15 cellular contexts compared by ENCODE assay signal in the genomic region with DNA sequence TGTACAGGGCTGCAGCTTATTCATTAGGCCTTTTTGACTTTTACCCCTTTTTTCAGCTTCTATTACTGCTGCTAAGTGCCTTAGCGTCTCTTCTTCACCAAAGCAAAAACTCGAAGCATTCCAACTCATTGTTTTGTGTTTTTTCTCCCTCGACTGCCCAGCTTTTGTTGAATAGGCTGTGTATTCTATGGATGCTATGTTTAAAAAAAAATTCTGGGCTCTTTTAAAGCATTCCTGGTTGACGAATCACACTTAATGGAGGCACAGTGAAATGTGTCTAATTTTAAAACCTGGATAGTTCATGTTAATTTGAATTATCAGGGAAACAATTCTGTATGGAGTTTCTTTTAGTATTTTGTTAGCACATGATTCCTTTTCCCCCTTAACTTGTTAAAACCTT. TPM values are rescaled to one million over a fixed set of nuclear protein-coding genes. Genes with fewer than 3 reads are reported as not detected.
DNase-seq lines count a peak whose midpoint lies in the region; ATAC-seq and TF ChIP-seq lines count a peak whose summit lies in the region.
"Had no signal": no experiment of that assay in that cellular context is flagged by ENCODE, and none has a peak within 500 bp of the region (broad histone marks: within the 10 kb centered on the region; RNA-seq: fewer than 3 reads in every experiment).

No MANE protein-coding gene starts in this region.

- peaks cover 100% of the 10 kb centered on the region for H3K79me2 ChIP-seq in Karpas-422 (ENCODE audit: low read length)

- H3K4me1 Mint-ChIP-seq in CD4-positive, CD25-positive, alpha-beta regulatory T cell = peaks cover 33 to 52% (median 46%) of the 10 kb centered on the region in 4 donors
- peaks cover 34% of the 10 kb centered on the region for H3K4me1 Mint-ChIP-seq in mesothelial cell of epicardium
- H3K4me1 Mint-ChIP-seq in CD8-positive, alpha-beta T cell (ENCODE audit: low read depth) = peaks cover 46% of the 10 kb centered on the region

- no peak overlapping the region for H3K4me3 Mint-ChIP-seq in CD4-positive, CD25-positive, alpha-beta regulatory T cell
- H3K4me3 Mint-ChIP-seq in mesothelial cell of epicardium = no peak overlapping the region
- H3K4me3 Mint-ChIP-seq in CD8-positive, alpha-beta T cell = no peak overlapping the region
- H3K4me3 Mint-ChIP-seq: activated B cell treated with CpG ODN at 0.5 μM for 24 hours; activated naive CD8-positive, alpha-beta T cell treated with anti-CD3 and anti-CD28 coated beads, Interleukin-2, amount 50 U/mL, for 24 hours; stimulated activated memory B cell treated with anti-CD40 and anti-IgM and Interleukin-4, amounts not matched to agents 10 μg/mL and 1 μg/mL and 100 μg/mL, for 72 hours had no signal

- H3K4me2 ChIP-seq in Karpas-422 (ENCODE audit: low read depth, low read length, poor library complexity, severe bottlenecking) = no peak overlapping the region
- H3K4me2 ChIP-seq: BLaER1 had no signal

- CTCF ChIA-PET in CD8-positive, alpha-beta T cell (lab: Charles Lee) = no interaction called here

- no peaks in the 10 kb centered on the region for H3K27me3 Mint-ChIP-seq in CD4-positive, CD25-positive, alpha-beta regulatory T cell
- H3K27me3 Mint-ChIP-seq in mesothelial cell of epicardium (ENCODE audit: low read depth) = no peaks in the 10 kb centered on the region
- no peaks in the 10 kb centered on the region for H3K27me3 Mint-ChIP-seq in CD8-positive, alpha-beta T cell (ENCODE audit: low read depth)
- H3K27me3 Mint-ChIP-seq: activated B cell treated with CpG ODN at 0.5 μM for 24 hours; activated naive CD8-positive, alpha-beta T cell treated with anti-CD3 and anti-CD28 coated beads, Interleukin-2, amount 50 U/mL, for 24 hours; stimulated activated memory B cell treated with anti-CD40 and anti-IgM and Interleukin-4, amounts not matched to agents 10 μg/mL and 1 μg/mL and 100 μg/mL, for 72 hours had no signal

- intact Hi-C loops in CD8-positive, alpha-beta T cell (cut with DNase I, micrococcal nuclease) = no loop called here

- no peak overlapping the region for H2AFZ ChIP-seq in Karpas-422 (ENCODE audit: low read length)

- POLR2A ChIA-PET in CD8-positive, alpha-beta T cell (lab: Charles Lee) = no interaction called here

- TF ChIP-seq CTCF in choroid plexus epithelial cell (conservative IDR thresholded peaks at IDR 0.05; ENCODE audit: low read depth, low read length) (no peak), mesothelial cell of epicardium (IDR thresholded peaks at IDR 0.05; ENCODE audit: unreplicated experiment) (no peak)
- no peak for TF ChIP-seq CTCF in CD8-positive, alpha-beta T cell (IDR thresholded peaks at IDR 0.05)

- H3K27ac ChIP-seq in CD4-positive, CD25-positive, alpha-beta regulatory T cell (ENCODE audit: insufficient read depth, low read length, poor library complexity, severe bottlenecking) = no peak overlapping the region
- H3K27ac ChIP-seq in CD8-positive, alpha-beta T cell (ENCODE audit: low read depth, low read length) = no peak overlapping the region
- H3K27ac ChIP-seq in Karpas-422 (ENCODE audit: low read length) = no peak overlapping the region
- H3K27ac ChIP-seq: BLaER1 had no signal

- peaks cover 24% of the 10 kb centered on the region for H3K36me3 Mint-ChIP-seq in CD4-positive, CD25-positive, alpha-beta regulatory T cell
- H3K36me3 Mint-ChIP-seq in mesothelial cell of epicardium = peaks cover 12% of the 10 kb centered on the region
- peaks cover 30% of the 10 kb centered on the region for H3K36me3 Mint-ChIP-seq in CD8-positive, alpha-beta T cell

- no peak overlapping the region for H3K9ac ChIP-seq in Karpas-422 (ENCODE audit: low read length)
- H3K9ac ChIP-seq: BLaER1 had no signal

- ATAC-seq in CD4-positive, CD25-positive, alpha-beta regulatory T cell (ENCODE audit: low read depth in 2 of 2) = no peak
- no peak for ATAC-seq in CD8-positive, alpha-beta T cell
- ATAC-seq: activated naive CD8-positive, alpha-beta T cell treated with anti-CD3 and anti-CD28 coated beads, Interleukin-2, amount 50 U/mL, for 24 hours; stimulated activated memory B cell treated with anti-CD40 and anti-IgM and Interleukin-4, amounts not matched to agents 10 μg/mL and 1 μg/mL and 100 μg/mL, for 72 hours had no signal

- peak overlapping the region in 2 of 3 donors; percentile 3 to 72 for H3K27ac Mint-ChIP-seq in CD4-positive, CD25-positive, alpha-beta regulatory T cell
- H3K27ac Mint-ChIP-seq in mesothelial cell of epicardium = peak overlapping the region; percentile 88
- H3K27ac Mint-ChIP-seq in CD8-positive, alpha-beta T cell = no peak overlapping the region
- H3K27ac Mint-ChIP-seq: activated B cell treated with CpG ODN at 0.5 μM for 24 hours; activated naive CD8-positive, alpha-beta T cell treated with anti-CD3 and anti-CD28 coated beads, Interleukin-2, amount 50 U/mL, for 24 hours; stimulated activated memory B cell treated with anti-CD40 and anti-IgM and Interleukin-4, amounts not matched to agents 10 μg/mL and 1 μg/mL and 100 μg/mL, for 72 hours had no signal

- H3K36me3 ChIP-seq in CD4-positive, CD25-positive, alpha-beta regulatory T cell (ENCODE audit: control insufficient read depth, insufficient read depth, low read length) = peaks cover 16% of the 10 kb centered on the region
- no peaks in the 10 kb centered on the region for H3K36me3 ChIP-seq in CD8-positive, alpha-beta T cell (ENCODE audit: insufficient read depth, low read length)
- H3K36me3 ChIP-seq in Karpas-422 (ENCODE audit: insufficient read depth, low read length) = peaks cover 16% of the 10 kb centered on the region

- no peak overlapping the region for H3K4me3 ChIP-seq in CD4-positive, CD25-positive, alpha-beta regulatory T cell (ENCODE audit: low read depth, low read length)
- H3K4me3 ChIP-seq in choroid plexus epithelial cell (ENCODE audit: low read depth, low read length) (no peak overlapping the region), Karpas-422 (ENCODE audit: low read length) (no peak overlapping the region)
- H3K4me3 ChIP-seq in CD8-positive, alpha-beta T cell (ENCODE audit: low read depth, low read length) = no peak overlapping the region
- H3K4me3 ChIP-seq: BLaER1 had no signal

- H3K9me2 ChIP-seq in Karpas-422 (replicated peaks; ENCODE audit: insufficient read depth, low read length) = no peaks in the 10 kb centered on the region

- no peaks in the 10 kb centered on the region for H3K27me3 ChIP-seq in CD4-positive, CD25-positive, alpha-beta regulatory T cell (ENCODE audit: control insufficient read depth, insufficient read depth, low read length)
- H3K27me3 ChIP-seq in CD8-positive, alpha-beta T cell (ENCODE audit: insufficient read depth, low read length) = no peaks in the 10 kb centered on the region
- H3K27me3 ChIP-seq in Karpas-422 (ENCODE audit: low read length) = no peaks in the 10 kb centered on the region
- H3K27me3 ChIP-seq: BLaER1 had no signal

- H4K20me1 ChIP-seq in Karpas-422 (ENCODE audit: insufficient read depth, low read depth, low read length) = no peaks in the 10 kb centered on the region

- DNase-seq in CD4-positive, CD25-positive, alpha-beta regulatory T cell = no peak
- DNase-seq in LHCN-M2 (ENCODE audit: low read depth) = peak; percentile 42
- peak; percentile 58 for DNase-seq in choroid plexus epithelial cell (ENCODE audit: low read depth)
- DNase-seq in mesothelial cell of epicardium (ENCODE audit: low spot score in 2 of 2, unreplicated experiment in 2 of 2) = no peak
- no peak for DNase-seq in CD8-positive, alpha-beta T cell
- DNase-seq in NCI-H2029 treated with DMSO at 0.1 percent for 48 hours (lab: John Stamatoyannopoulos, UW) = no peak
- DNase-seq in retina = no peak
- DNase-seq in Karpas-422 = no peak
- DNase-seq: activated B cell treated with CpG ODN at 0.5 μM for 24 hours; activated naive CD8-positive, alpha-beta T cell treated with anti-CD3 and anti-CD28 coated beads, Interleukin-2, amount 50 U/mL, for 24 hours; effector memory CD4-positive, alpha-beta T cell; hypothalamus; NCI-H187 treated with DMSO at 0.1 percent for 48 hours had no signal

- H3K4me1 ChIP-seq in CD4-positive, CD25-positive, alpha-beta regulatory T cell (ENCODE audit: control insufficient read depth, insufficient read depth, low read length, poor library complexity, severe bottlenecking) = no peaks in the 10 kb centered on the region
- no peaks in the 10 kb centered on the region for H3K4me1 ChIP-seq in CD8-positive, alpha-beta T cell (ENCODE audit: insufficient read depth, low read length)
- peaks cover 82% of the 10 kb centered on the region for H3K4me1 ChIP-seq in Karpas-422 (ENCODE audit: low read length)

- peaks cover 0 to under 1% (median 0%) of the 10 kb centered on the region in 7 donors for H3K9me3 Mint-ChIP-seq in CD4-positive, CD25-positive, alpha-beta regulatory T cell
- no peaks in the 10 kb centered on the region for H3K9me3 Mint-ChIP-seq in mesothelial cell of epicardium
- no peaks in the 10 kb centered on the region for H3K9me3 Mint-ChIP-seq in CD8-positive, alpha-beta T cell
- H3K9me3 Mint-ChIP-seq: activated B cell treated with CpG ODN at 0.5 μM for 24 hours; activated naive CD8-positive, alpha-beta T cell treated with anti-CD3 and anti-CD28 coated beads, Interleukin-2, amount 50 U/mL, for 24 hours; stimulated activated memory B cell treated with anti-CD40 and anti-IgM and Interleukin-4, amounts not matched to agents 10 μg/mL and 1 μg/mL and 100 μg/mL, for 72 hours had no signal

- no peaks in the 10 kb centered on the region for H3K9me3 ChIP-seq in CD4-positive, CD25-positive, alpha-beta regulatory T cell (ENCODE audit: control insufficient read depth in 2 of 2, low read length in 2 of 2)
- no peaks in the 10 kb centered on the region for H3K9me3 ChIP-seq in CD8-positive, alpha-beta T cell (ENCODE audit: low read length)
- no peaks in the 10 kb centered on the region for H3K9me3 ChIP-seq in Karpas-422 (ENCODE audit: low read length)
- H3K9me3 ChIP-seq: BLaER1 had no signal

RNA-seq across cellular contexts. Expression of a gene that starts 29.7 kb away (rescaled TPM):
- 86.5 TPM for total RNA-seq in CD4-positive, CD25-positive, alpha-beta regulatory T cell
- 10 to 100 TPM in 3 of 4 donors, 1 to 10 TPM in 1; 6.9 to 21.1 (median 17.3) TPM for polyA plus RNA-seq in CD4-positive, CD25-positive, alpha-beta regulatory T cell
- total RNA-seq in LHCN-M2 (2014; rRNA removed) = 168 and 182 TPM in 2 replicates
- polyA plus RNA-seq in LHCN-M2 (2012) = 50.2 TPM
- 148 to 157 TPM (median 153 TPM) in 3 replicates for total RNA-seq in mesothelial cell of epicardium
- 10 to 100 TPM; 64.2 to 74.5 TPM for total RNA-seq in CD8-positive, alpha-beta T cell
- total RNA-seq in Karpas-422 (2014; rRNA removed; shearing (Covaris generic); ENCODE audit: low replicate concordance) = 150 and 212 TPM in 2 replicates

Comparison
In these comparisons a context has a peak if more than half of its experiments do, and no peak if none do; other contexts are left out.
1. DNase-seq: peak in LHCN-M2 (single experiment) and choroid plexus epithelial cell (single experiment); none in CD4-positive, CD25-positive, alpha-beta regulatory T cell (0 of 3), mesothelial cell of epicardium (0 of 2), CD8-positive, alpha-beta T cell (0 of 7), NCI-H2029 treated with DMSO at 0.1 percent for 48 hours (single experiment), retina (single experiment) and Karpas-422 (single experiment).